ENCODE assay signal across 17 cellular contexts in genomic region chr2:109229094-109229675, GRCh38.
A peak's percentile ranks its signal among the peaks of the same experiment; 100 is the strongest.
DNase-seq lines count a peak whose midpoint lies in the region; ATAC-seq and TF ChIP-seq lines count a peak whose summit lies in the region.
"Had no signal": no experiment of that assay in that cellular context is flagged by ENCODE, and none has a peak within 500 bp of the region (broad histone marks: within the 10 kb centered on the region; RNA-seq: fewer than 3 reads in every experiment).

No MANE protein-coding gene starts in this region.

- H3K9me3 Mint-ChIP-seq in CD14-positive monocyte: peaks cover 0 to 2% (median 0%) of the 10 kb centered on the region in 7 donors
- H3K9me3 Mint-ChIP-seq in CD8-positive, alpha-beta memory T cell: no peaks in the 10 kb centered on the region

- H3K4me3 Mint-ChIP-seq in CD14-positive monocyte: no peak overlapping the region
- H3K4me3 Mint-ChIP-seq in CD8-positive, alpha-beta memory T cell: no peak overlapping the region

- TF ChIP-seq POLR2A in spleen (IDR thresholded peaks at IDR 0.05): no peak

- peaks cover 68% of the 10 kb centered on the region for H3K4me1 Mint-ChIP-seq in CD14-positive monocyte
- peaks cover 3 to 10% (median 5%) of the 10 kb centered on the region in 3 donors for H3K4me1 Mint-ChIP-seq in CD8-positive, alpha-beta memory T cell

- TF ChIP-seq CTCF in AG10803 (conservative IDR thresholded peaks at IDR 0.05; ENCODE audit: low read length) (no peak), CD14-positive monocyte (IDR thresholded peaks at IDR 0.05) (no peak), RWPE2 (IDR thresholded peaks at IDR 0.05; ENCODE audit: poor library complexity, severe bottlenecking) (no peak), left lung (IDR thresholded peaks at IDR 0.05) (no peak), spleen (IDR thresholded peaks at IDR 0.05 in 8 of 11, conservative IDR thresholded peaks at IDR 0.05 in 3 of 11) (no peak)

- H3K36me3 Mint-ChIP-seq in CD14-positive monocyte: peaks cover 0 to 7% of the 10 kb centered on the region in 2 donors
- H3K36me3 Mint-ChIP-seq in CD8-positive, alpha-beta memory T cell: no peaks in the 10 kb centered on the region

- WGBS in spleen, 5 donors: 96 to 100% (median 97%) methylated on average over 4 of the region's 4 CpGs

- H3K27me3 Mint-ChIP-seq in CD14-positive monocyte (ENCODE audit: low read depth in 3 of 3): peaks cover 0 to 4% (median 0%) of the 10 kb centered on the region in 3 donors
- peaks cover 22 to 45% of the 10 kb centered on the region in 2 donors for H3K27me3 Mint-ChIP-seq in CD8-positive, alpha-beta memory T cell

- no peak overlapping the region for H3K27ac ChIP-seq in RWPE2 (ENCODE audit: poor library complexity, severe bottlenecking)
- H3K27ac ChIP-seq in left lung: no peak overlapping the region
- H3K27ac ChIP-seq in CD8-positive, alpha-beta memory T cell (ENCODE audit: low read depth, low read length): no peak overlapping the region
- peak overlapping the region in 1 of 8 donors; percentile 75 for H3K27ac ChIP-seq in spleen
- H3K27ac ChIP-seq: C4-2B, PC-9, RWPE1, SJCRH30 had no signal

- DNase-seq in AG10803 (ENCODE audit: low read depth) (peak; percentile 15), CD14-positive monocyte (ENCODE audit: low spot score) (no peak), RWPE2 (ENCODE audit: low spot score) (no peak), left lung (no peak), spleen (no peak), NCI-H524 treated with DMSO at 0.1 percent for 48 hours (lab: John Stamatoyannopoulos, UW) (no peak)
- no peak for DNase-seq in CD8-positive, alpha-beta memory T cell
- DNase-seq: NCI-H1417, NCI-H1930, NCI-H226, NCI-H524, PC-9, SJCRH30 had no signal

- H3K9me3 ChIP-seq in RWPE2 (ENCODE audit: severe bottlenecking) (no peaks in the 10 kb centered on the region), left lung (no peaks in the 10 kb centered on the region), spleen (no peaks in the 10 kb centered on the region)
- no peaks in the 10 kb centered on the region for H3K9me3 ChIP-seq in CD8-positive, alpha-beta memory T cell (ENCODE audit: low read length)
- H3K9me3 ChIP-seq: SJCRH30 had no signal

- CTCF ChIA-PET in CD8-positive, alpha-beta memory T cell (lab: Charles Lee): interaction anchor here (1.0 kb wide), 1 partner anchor 14 kb away, joined by 3 read pairs; no protein-coding TSS in a partner anchor

- ATAC-seq in RWPE2 (ENCODE audit: low read depth) (peak; percentile 72), left lung (peak; percentile 22)
- ATAC-seq: GM12878, K562 had no signal

- H3K27ac Mint-ChIP-seq in CD14-positive monocyte: peak overlapping the region in 5 of 7 donors; percentile 19 to 75 (median 28)
- peak overlapping the region in 2 of 8 donors; percentile 2 to 31 for H3K27ac Mint-ChIP-seq in CD8-positive, alpha-beta memory T cell

- intact Hi-C loops in CD14-positive monocyte (cut with micrococcal nuclease): no loop called here
- intact Hi-C loops in left lung (cut with DNase I): no loop called here
- intact Hi-C loops in spleen (cut with DNase I; ENCODE audit: low total_unique reads): no loop called here

- H3K36me3 ChIP-seq in RWPE2 (ENCODE audit: low read depth) (no peaks in the 10 kb centered on the region), left lung (no peaks in the 10 kb centered on the region), spleen (no peaks in the 10 kb centered on the region)
- no peaks in the 10 kb centered on the region for H3K36me3 ChIP-seq in CD8-positive, alpha-beta memory T cell (ENCODE audit: insufficient read depth, low read length)
- H3K36me3 ChIP-seq: SJCRH30 had no signal

- peaks cover 14% of the 10 kb centered on the region for H3K4me1 ChIP-seq in RWPE2 (ENCODE audit: insufficient read depth, poor library complexity, severe bottlenecking)
- H3K4me1 ChIP-seq in left lung: peaks cover 3 to 53% of the 10 kb centered on the region in 2 donors
- H3K4me1 ChIP-seq in CD8-positive, alpha-beta memory T cell (ENCODE audit: insufficient read depth, low read length): no peaks in the 10 kb centered on the region
- H3K4me1 ChIP-seq in spleen: peaks cover 0 to 54% (median 8%) of the 10 kb centered on the region in 6 donors
- H3K4me1 ChIP-seq: SJCRH30 had no signal

- H3K27me3 ChIP-seq in RWPE2 (ENCODE audit: insufficient read depth, poor library complexity, severe bottlenecking): no peaks in the 10 kb centered on the region
- H3K27me3 ChIP-seq in left lung: no peaks in the 10 kb centered on the region
- no peaks in the 10 kb centered on the region for H3K27me3 ChIP-seq in CD8-positive, alpha-beta memory T cell (ENCODE audit: insufficient read depth, low read length, poor library complexity, severe bottlenecking)
- H3K27me3 ChIP-seq in spleen (replicated peaks in 1 of 7): no peaks in the 10 kb centered on the region
- H3K27me3 ChIP-seq: SJCRH30 had no signal

- POLR2A ChIA-PET in CD8-positive, alpha-beta memory T cell (lab: Charles Lee): no interaction called here

- H3K4me3 ChIP-seq in AG10803 (ENCODE audit: low read length) (no peak overlapping the region), RWPE2 (ENCODE audit: severe bottlenecking) (no peak overlapping the region), left lung (no peak overlapping the region), spleen (no peak overlapping the region)
- H3K4me3 ChIP-seq in CD8-positive, alpha-beta memory T cell (ENCODE audit: low read length): no peak overlapping the region
- H3K4me3 ChIP-seq: GM12878, K562, PC-9, SJCRH30 had no signal
